Comparison of ENCODE assay signal across 8 cellular contexts in genomic region chr1:185373813-185374524, GRCh38. TPM values are rescaled to one million over a fixed set of nuclear protein-coding genes. Genes with fewer than 3 reads are reported as not detected.
DNase-seq lines count a peak whose midpoint lies in the region; ATAC-seq lines count a peak whose summit lies in the region.

No MANE protein-coding gene starts in this region.

- DNase-seq in AG08395 (ENCODE audit: low spot score) (peak; percentile 45), M059J (ENCODE audit: low read depth) (peak; percentile 80), amniotic epithelial cell (ENCODE audit: low read depth) (peak; percentile 43), left lobe of liver (ENCODE audit: low spot score) (no peak), DMS79 treated with DMSO at 0.1 percent for 48 hours (lab: John Stamatoyannopoulos, UW) (no peak), DMS153 (lab: John Stamatoyannopoulos, UW) (no peak), HuH-7 (ENCODE audit: low spot score) (no peak), GM19238 (ENCODE audit: insufficient read length, low spot score) (no peak)

- ATAC-seq in left lobe of liver: peak; percentile 24

RNA-seq across cellular contexts. Expression of gene IVNS1ABP, which starts 56.9 kb away (rescaled TPM):
- total RNA-seq in M059J (2014; rRNA removed; shearing (Covaris generic)): 45.9 and 51.0 TPM in 2 replicates
- total RNA-seq in left lobe of liver: 23.7 TPM

Comparison
In these comparisons a context has a peak if more than half of its experiments do, and no peak if none do; other contexts are left out.
1. DNase-seq: peak in AG08395 (single experiment), M059J (single experiment) and amniotic epithelial cell (single experiment); none in left lobe of liver (single experiment), DMS79 treated with DMSO at 0.1 percent for 48 hours (single experiment), DMS153 (single experiment), HuH-7 (single experiment) and GM19238 (single experiment).